In the genomic region with DNA sequence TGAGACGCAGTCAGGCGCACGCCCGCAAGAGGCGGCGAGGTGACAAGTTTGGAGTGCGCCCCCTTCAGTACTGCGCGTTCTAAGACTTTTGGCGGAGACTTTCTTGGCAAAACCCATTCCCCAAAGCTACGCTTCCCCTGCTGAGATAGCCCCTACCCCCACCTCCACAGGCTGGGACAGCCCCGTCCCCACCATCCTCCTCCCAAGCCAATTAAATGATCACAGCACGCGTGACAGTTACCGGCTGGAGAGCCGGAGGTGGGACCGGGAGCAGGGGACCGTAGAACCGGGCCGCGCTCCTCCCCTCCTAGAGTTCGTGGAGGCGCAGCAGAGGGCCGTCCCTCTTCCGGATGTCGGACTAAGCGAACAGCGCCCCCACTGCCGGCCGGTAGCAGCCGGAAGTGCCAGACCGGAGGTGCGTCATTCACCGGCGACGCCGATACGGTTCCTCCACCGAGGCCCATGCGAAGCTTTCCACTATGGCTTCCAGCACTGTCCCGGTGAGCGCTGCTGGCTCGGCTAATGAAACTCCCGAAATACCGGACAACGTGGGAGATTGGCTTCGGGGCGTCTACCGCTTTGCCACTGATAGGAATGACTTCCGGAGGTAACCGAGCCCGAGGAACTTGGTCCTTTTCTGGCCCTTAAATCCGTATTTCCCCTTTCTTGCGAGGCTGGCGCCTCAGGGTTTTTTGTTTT, we compare ENCODE assay signal across 1 cellular context.
TF ChIP-seq lines count a peak whose summit lies in the region.

A gene (plus strand): TSS at position 476 of the 699 bp plus-strand sequence. CDS start 4 bp downstream, at position 480.

TF ChIP-seq in GM12878, 131 proteins besides CTCF, POLR2A, EP300 and RAD21 (continued from another document and continues in another):
- TF ChIP-seq EZH2 (IDR thresholded peaks at IDR 0.05; ENCODE audit: borderline replicate concordance, control insufficient read depth, low read depth, low read length) (no peak), KAT2A (conservative IDR thresholded peaks at IDR 0.05; ENCODE audit: control insufficient read depth, low read depth, low read length) (no peak), HDGF (IDR thresholded peaks at IDR 0.05) (peak; percentile 64; the same call in 1 of the 2 replicates), CREB1 (IDR thresholded peaks at IDR 0.05; ENCODE audit: low read depth) (peak; percentile 98), MEF2A (IDR thresholded peaks at IDR 0.05; ENCODE audit: insufficient read depth, low read depth, low read length) (no peak), ZNF207 (IDR thresholded peaks at IDR 0.05; ENCODE audit: borderline replicate concordance) (peak; percentile 87), TCF12 (IDR thresholded peaks at IDR 0.05; ENCODE audit: low read depth, low read length) (peak; percentile 66; the same call in 1 of the 2 replicates), CHD4 (IDR thresholded peaks at IDR 0.05) (no peak), ESRRA (IDR thresholded peaks at IDR 0.05; ENCODE audit: low read length) (no peak), RAD51 (IDR thresholded peaks at IDR 0.05) (no peak), SPI1 (IDR thresholded peaks at IDR 0.05; ENCODE audit: borderline replicate concordance, insufficient read depth, low read depth, low read length) (peak; percentile 43; the same call in 1 of the 2 replicates), NR2F1 (conservative IDR thresholded peaks at IDR 0.05) (0 out of 2 replicates have a peak, but pooled peaks have one; percentile 22), BACH1 (IDR thresholded peaks at IDR 0.05; ENCODE audit: borderline replicate concordance) (no peak; the same call in 1 of the 2 replicates), ZSCAN29 (IDR thresholded peaks at IDR 0.05) (no peak), SIN3A (IDR thresholded peaks at IDR 0.05; ENCODE audit: low read depth, low read length) (peak; percentile 96), BMI1 (IDR thresholded peaks at IDR 0.05; ENCODE audit: borderline replicate concordance) (no peak), NFYA (IDR thresholded peaks at IDR 0.05; ENCODE audit: borderline replicate concordance, low read depth, low read length) (no peak), GATAD2B (conservative IDR thresholded peaks at IDR 0.05; ENCODE audit: low read depth) (peak; percentile 59; the same call in 1 of the 2 replicates), SREBF2 (IDR thresholded peaks at IDR 0.05; ENCODE audit: low read length) (peak; percentile 33; the same call in 1 of the 2 replicates), SUZ12 (IDR thresholded peaks at IDR 0.05; ENCODE audit: unreplicated experiment) (no peak), SMC3 (IDR thresholded peaks at IDR 0.05; ENCODE audit: borderline replicate concordance, low read length) (peak; percentile 10), EGR1 (IDR thresholded peaks at IDR 0.05; ENCODE audit: borderline replicate concordance in 1 of 2, low read depth in 2 of 2, low read length in 2 of 2) (0 out of 3 replicates have a peak, but pooled peaks of 1 of the 2 experiments have one; percentile 28), STAT1 (conservative IDR thresholded peaks at IDR 0.05) (no peak), RFX5 (IDR thresholded peaks at IDR 0.05; ENCODE audit: low read depth, low read length) (no peak), NR2C1 (IDR thresholded peaks at IDR 0.05) (peak; percentile 75), TCF7 (IDR thresholded peaks at IDR 0.05; ENCODE audit: borderline replicate concordance) (no peak), ZNF24 (IDR thresholded peaks at IDR 0.05) (0 out of 2 replicates have a peak, but pooled peaks have one; percentile 28), NR2C2 (IDR thresholded peaks at IDR 0.05; ENCODE audit: borderline replicate concordance, control insufficient read depth, insufficient read length, low read depth) (no peak), TAF1 (IDR thresholded peaks at IDR 0.05; ENCODE audit: borderline replicate concordance, low read depth, low read length) (peak; percentile 93)
- TF ChIP-seq, protein P1, sequence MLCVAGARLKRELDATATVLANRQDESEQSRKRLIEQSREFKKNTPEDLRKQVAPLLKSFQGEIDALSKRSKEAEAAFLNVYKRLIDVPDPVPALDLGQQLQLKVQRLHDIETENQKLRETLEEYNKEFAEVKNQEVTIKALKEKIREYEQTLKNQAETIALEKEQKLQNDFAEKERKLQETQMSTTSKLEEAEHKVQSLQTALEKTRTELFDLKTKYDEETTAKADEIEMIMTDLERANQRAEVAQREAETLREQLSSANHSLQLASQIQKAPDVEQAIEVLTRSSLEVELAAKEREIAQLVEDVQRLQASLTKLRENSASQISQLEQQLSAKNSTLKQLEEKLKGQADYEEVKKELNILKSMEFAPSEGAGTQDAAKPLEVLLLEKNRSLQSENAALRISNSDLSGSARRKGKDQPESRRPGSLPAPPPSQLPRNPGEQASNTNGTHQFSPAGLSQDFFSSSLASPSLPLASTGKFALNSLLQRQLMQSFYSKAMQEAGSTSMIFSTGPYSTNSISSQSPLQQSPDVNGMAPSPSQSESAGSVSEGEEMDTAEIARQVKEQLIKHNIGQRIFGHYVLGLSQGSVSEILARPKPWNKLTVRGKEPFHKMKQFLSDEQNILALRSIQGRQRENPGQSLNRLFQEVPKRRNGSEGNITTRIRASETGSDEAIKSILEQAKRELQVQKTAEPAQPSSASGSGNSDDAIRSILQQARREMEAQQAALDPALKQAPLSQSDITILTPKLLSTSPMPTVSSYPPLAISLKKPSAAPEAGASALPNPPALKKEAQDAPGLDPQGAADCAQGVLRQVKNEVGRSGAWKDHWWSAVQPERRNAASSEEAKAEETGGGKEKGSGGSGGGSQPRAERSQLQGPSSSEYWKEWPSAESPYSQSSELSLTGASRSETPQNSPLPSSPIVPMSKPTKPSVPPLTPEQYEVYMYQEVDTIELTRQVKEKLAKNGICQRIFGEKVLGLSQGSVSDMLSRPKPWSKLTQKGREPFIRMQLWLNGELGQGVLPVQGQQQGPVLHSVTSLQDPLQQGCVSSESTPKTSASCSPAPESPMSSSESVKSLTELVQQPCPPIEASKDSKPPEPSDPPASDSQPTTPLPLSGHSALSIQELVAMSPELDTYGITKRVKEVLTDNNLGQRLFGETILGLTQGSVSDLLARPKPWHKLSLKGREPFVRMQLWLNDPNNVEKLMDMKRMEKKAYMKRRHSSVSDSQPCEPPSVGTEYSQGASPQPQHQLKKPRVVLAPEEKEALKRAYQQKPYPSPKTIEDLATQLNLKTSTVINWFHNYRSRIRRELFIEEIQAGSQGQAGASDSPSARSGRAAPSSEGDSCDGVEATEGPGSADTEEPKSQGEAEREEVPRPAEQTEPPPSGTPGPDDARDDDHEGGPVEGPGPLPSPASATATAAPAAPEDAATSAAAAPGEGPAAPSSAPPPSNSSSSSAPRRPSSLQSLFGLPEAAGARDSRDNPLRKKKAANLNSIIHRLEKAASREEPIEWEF (IDR thresholded peaks at IDR 0.05; ENCODE audit: insufficient replicate concordance, low read depth, low read length): no peak
- TF ChIP-seq, protein P2, sequence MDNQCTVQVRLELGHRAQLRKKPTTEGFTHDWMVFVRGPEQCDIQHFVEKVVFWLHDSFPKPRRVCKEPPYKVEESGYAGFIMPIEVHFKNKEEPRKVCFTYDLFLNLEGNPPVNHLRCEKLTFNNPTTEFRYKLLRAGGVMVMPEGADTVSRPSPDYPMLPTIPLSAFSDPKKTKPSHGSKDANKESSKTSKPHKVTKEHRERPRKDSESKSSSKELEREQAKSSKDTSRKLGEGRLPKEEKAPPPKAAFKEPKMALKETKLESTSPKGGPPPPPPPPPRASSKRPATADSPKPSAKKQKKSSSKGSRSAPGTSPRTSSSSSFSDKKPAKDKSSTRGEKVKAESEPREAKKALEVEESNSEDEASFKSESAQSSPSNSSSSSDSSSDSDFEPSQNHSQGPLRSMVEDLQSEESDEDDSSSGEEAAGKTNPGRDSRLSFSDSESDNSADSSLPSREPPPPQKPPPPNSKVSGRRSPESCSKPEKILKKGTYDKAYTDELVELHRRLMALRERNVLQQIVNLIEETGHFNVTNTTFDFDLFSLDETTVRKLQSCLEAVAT (IDR thresholded peaks at IDR 0.05): peak; percentile 11; the same call in 1 of the 2 replicates
- TF ChIP-seq, protein P3, sequence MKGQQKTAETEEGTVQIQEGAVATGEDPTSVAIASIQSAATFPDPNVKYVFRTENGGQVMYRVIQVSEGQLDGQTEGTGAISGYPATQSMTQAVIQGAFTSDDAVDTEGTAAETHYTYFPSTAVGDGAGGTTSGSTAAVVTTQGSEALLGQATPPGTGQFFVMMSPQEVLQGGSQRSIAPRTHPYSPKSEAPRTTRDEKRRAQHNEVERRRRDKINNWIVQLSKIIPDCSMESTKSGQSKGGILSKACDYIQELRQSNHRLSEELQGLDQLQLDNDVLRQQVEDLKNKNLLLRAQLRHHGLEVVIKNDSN (IDR thresholded peaks at IDR 0.05; ENCODE audit: borderline replicate concordance, extremely low read length, insufficient read depth, low read depth, low read length): no peak
- TF ChIP-seq, protein P4, sequence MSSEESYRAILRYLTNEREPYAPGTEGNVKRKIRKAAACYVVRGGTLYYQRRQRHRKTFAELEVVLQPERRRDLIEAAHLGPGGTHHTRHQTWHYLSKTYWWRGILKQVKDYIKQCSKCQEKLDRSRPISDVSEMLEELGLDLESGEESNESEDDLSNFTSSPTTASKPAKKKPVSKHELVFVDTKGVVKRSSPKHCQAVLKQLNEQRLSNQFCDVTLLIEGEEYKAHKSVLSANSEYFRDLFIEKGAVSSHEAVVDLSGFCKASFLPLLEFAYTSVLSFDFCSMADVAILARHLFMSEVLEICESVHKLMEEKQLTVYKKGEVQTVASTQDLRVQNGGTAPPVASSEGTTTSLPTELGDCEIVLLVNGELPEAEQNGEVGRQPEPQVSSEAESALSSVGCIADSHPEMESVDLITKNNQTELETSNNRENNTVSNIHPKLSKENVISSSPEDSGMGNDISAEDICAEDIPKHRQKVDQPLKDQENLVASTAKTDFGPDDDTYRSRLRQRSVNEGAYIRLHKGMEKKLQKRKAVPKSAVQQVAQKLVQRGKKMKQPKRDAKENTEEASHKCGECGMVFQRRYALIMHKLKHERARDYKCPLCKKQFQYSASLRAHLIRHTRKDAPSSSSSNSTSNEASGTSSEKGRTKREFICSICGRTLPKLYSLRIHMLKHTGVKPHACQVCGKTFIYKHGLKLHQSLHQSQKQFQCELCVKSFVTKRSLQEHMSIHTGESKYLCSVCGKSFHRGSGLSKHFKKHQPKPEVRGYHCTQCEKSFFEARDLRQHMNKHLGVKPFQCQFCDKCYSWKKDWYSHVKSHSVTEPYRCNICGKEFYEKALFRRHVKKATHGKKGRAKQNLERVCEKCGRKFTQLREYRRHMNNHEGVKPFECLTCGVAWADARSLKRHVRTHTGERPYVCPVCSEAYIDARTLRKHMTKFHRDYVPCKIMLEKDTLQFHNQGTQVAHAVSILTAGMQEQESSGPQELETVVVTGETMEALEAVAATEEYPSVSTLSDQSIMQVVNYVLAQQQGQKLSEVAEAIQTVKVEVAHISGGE (CRISPR knock-in tag; IDR thresholded peaks at IDR 0.05): no peak; the same call in 1 of the 2 replicates
- TF ChIP-seq, protein P5, sequence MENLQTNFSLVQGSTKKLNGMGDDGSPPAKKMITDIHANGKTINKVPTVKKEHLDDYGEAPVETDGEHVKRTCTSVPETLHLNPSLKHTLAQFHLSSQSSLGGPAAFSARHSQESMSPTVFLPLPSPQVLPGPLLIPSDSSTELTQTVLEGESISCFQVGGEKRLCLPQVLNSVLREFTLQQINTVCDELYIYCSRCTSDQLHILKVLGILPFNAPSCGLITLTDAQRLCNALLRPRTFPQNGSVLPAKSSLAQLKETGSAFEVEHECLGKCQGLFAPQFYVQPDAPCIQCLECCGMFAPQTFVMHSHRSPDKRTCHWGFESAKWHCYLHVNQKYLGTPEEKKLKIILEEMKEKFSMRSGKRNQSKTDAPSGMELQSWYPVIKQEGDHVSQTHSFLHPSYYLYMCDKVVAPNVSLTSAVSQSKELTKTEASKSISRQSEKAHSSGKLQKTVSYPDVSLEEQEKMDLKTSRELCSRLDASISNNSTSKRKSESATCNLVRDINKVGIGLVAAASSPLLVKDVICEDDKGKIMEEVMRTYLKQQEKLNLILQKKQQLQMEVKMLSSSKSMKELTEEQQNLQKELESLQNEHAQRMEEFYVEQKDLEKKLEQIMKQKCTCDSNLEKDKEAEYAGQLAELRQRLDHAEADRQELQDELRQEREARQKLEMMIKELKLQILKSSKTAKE (IDR thresholded peaks at IDR 0.05; ENCODE audit: low read depth, poor library complexity, severe bottlenecking): peak; percentile 25
- TF ChIP-seq, protein P6, sequence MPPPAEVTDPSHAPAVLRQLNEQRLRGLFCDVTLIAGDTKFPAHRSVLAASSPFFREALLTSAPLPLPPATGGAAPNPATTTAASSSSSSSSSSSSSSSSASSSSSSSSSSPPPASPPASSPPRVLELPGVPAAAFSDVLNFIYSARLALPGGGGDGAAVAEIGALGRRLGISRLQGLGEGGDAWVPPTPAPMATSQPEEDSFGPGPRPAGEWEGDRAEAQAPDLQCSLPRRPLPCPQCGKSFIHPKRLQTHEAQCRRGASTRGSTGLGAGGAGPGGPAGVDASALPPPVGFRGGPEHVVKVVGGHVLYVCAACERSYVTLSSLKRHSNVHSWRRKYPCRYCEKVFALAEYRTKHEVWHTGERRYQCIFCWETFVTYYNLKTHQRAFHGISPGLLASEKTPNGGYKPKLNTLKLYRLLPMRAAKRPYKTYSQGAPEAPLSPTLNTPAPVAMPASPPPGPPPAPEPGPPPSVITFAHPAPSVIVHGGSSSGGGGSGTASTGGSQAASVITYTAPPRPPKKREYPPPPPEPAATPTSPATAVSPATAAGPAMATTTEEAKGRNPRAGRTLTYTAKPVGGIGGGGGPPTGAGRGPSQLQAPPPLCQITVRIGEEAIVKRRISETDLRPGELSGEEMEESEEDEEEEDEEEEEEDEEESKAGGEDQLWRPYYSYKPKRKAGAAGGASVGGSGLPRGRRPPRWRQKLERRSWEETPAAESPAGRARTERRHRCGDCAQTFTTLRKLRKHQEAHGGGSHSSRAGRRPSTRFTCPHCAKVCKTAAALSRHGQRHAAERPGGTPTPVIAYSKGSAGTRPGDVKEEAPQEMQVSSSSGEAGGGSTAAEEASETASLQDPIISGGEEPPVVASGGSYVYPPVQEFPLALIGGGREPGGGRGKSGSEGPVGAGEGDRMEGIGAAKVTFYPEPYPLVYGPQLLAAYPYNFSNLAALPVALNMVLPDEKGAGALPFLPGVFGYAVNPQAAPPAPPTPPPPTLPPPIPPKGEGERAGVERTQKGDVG (CRISPR knock-in tag; IDR thresholded peaks at IDR 0.05): no peak
- TF ChIP-seq, protein P7, sequence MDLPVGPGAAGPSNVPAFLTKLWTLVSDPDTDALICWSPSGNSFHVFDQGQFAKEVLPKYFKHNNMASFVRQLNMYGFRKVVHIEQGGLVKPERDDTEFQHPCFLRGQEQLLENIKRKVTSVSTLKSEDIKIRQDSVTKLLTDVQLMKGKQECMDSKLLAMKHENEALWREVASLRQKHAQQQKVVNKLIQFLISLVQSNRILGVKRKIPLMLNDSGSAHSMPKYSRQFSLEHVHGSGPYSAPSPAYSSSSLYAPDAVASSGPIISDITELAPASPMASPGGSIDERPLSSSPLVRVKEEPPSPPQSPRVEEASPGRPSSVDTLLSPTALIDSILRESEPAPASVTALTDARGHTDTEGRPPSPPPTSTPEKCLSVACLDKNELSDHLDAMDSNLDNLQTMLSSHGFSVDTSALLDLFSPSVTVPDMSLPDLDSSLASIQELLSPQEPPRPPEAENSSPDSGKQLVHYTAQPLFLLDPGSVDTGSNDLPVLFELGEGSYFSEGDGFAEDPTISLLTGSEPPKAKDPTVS (IDR thresholded peaks at IDR 0.05; ENCODE audit: low read depth, low read length): peak; percentile 70; the same call in 1 of the 2 replicates
- TF ChIP-seq, protein P8, sequence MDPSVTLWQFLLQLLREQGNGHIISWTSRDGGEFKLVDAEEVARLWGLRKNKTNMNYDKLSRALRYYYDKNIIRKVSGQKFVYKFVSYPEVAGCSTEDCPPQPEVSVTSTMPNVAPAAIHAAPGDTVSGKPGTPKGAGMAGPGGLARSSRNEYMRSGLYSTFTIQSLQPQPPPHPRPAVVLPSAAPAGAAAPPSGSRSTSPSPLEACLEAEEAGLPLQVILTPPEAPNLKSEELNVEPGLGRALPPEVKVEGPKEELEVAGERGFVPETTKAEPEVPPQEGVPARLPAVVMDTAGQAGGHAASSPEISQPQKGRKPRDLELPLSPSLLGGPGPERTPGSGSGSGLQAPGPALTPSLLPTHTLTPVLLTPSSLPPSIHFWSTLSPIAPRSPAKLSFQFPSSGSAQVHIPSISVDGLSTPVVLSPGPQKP (IDR thresholded peaks at IDR 0.05; ENCODE audit: low read depth, low read length): peak; percentile 97
